ENCODE assay signal across 8 cellular contexts in genomic region chr7:114663502-114663901, GRCh38.
DNase-seq lines count a peak whose midpoint lies in the region; ATAC-seq and TF ChIP-seq lines count a peak whose summit lies in the region.

No MANE protein-coding gene starts in this region.

- H3K9me3 ChIP-seq in SJCRH30 (replicated peaks), result no peaks in the 10 kb centered on the region

- TF ChIP-seq CTCF in LNCAP (IDR thresholded peaks at IDR 0.05), result peak; percentile 30

- H3K4me3 Mint-ChIP-seq in activated T-cell treated with anti-CD3 and anti-CD28 coated beads, Interleukin-2, amount 50 U/mL, for 24 hours, result no peak overlapping the region

- DNase-seq in DMS79 (lab: John Stamatoyannopoulos, UW) (peak; percentile 13), SJCRH30 (peak; percentile 26 to 73), kidney tubule cell (ENCODE audit: low spot score) (peak; percentile 34), AG08396 (ENCODE audit: low spot score) (no peak)
- DNase-seq in activated CD8-positive, alpha-beta memory T cell treated with anti-CD3 and anti-CD28 coated beads for 24 hours, result no peak
- DNase-seq in activated T-cell treated with anti-CD3 and anti-CD28 coated beads, Interleukin-2, amount 50 U/mL, for 24 hours, result no peak

- no peak for ATAC-seq in GM19328 (IDR thresholded peaks at IDR 0.05; ENCODE audit: unreplicated experiment)

- H3K27ac ChIP-seq in SJCRH30, result no peak overlapping the region

- H3K9me3 Mint-ChIP-seq in activated T-cell treated with anti-CD3 and anti-CD28 coated beads, Interleukin-2, amount 50 U/mL, for 24 hours, result no peaks in the 10 kb centered on the region

- peaks cover 21% of the 10 kb centered on the region; the same call in 1 of the 2 replicates for H3K36me3 ChIP-seq in SJCRH30

- peaks cover 4% of the 10 kb centered on the region for H3K4me1 Mint-ChIP-seq in activated T-cell treated with anti-CD3 and anti-CD28 coated beads, Interleukin-2, amount 50 U/mL, for 24 hours (ENCODE audit: low read depth)

- no peaks in the 10 kb centered on the region for H3K27me3 Mint-ChIP-seq in activated T-cell treated with anti-CD3 and anti-CD28 coated beads, Interleukin-2, amount 50 U/mL, for 24 hours

- no peak overlapping the region for H3K27ac Mint-ChIP-seq in activated T-cell treated with anti-CD3 and anti-CD28 coated beads, Interleukin-2, amount 50 U/mL, for 24 hours

- no peaks in the 10 kb centered on the region for H3K4me1 ChIP-seq in SJCRH30

- H3K27me3 ChIP-seq in SJCRH30, result no peaks in the 10 kb centered on the region

- H3K36me3 Mint-ChIP-seq in activated T-cell treated with anti-CD3 and anti-CD28 coated beads, Interleukin-2, amount 50 U/mL, for 24 hours (ENCODE audit: low read depth), result no peaks in the 10 kb centered on the region

- H3K4me3 ChIP-seq in SJCRH30, result no peak overlapping the region

Comparison
In these comparisons a context has a peak if more than half of its experiments do, and no peak if none do; other contexts are left out.
1. DNase-seq: peak in DMS79 (single experiment), SJCRH30 (2 of 2) and kidney tubule cell (single experiment); none in activated CD8-positive, alpha-beta memory T cell treated with anti-CD3 and anti-CD28 coated beads for 24 hours (single experiment), activated T-cell treated with anti-CD3 and anti-CD28 coated beads, Interleukin-2, amount 50 U/mL, for 24 hours (single experiment) and AG08396 (single experiment).